ENCODE assay signal across 8 cellular contexts in the genomic region with DNA sequence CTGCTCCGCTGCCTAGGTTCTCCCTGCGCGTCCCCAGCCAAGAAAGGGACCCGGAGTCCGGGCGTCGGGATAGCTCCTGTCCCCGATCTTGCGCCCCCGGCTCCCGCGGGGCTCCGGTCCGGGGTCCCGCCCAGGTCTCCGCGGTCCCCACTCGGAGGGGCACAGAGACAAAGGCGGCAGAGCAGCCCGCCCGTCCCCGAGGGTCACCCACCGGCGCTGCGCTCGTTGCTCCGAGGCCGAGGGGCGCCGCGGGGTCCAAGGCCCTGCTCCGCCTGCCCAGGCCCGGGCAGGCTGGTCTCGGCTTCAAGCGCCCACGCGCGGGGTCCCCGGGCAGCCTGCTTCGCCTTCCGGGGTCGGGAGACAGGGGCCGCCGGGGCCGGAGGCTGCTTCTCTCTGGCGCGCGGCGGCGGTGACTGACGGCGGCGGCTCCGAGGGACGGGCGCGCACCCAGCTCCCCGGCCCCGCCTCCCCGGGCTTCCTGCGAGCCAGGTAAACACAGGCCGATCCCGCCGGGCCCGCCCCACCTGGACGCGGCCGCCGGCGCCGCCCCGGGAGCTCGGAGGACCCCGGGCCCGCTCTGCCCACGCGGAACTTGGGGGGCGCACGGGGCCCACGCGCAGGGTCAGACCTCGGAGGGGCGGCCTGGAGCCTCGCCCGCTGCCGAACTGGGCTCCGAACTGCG. TPM values are rescaled to one million over a fixed set of nuclear protein-coding genes. Genes with fewer than 3 reads are reported as not detected.
DNase-seq lines count a peak whose midpoint lies in the region; ATAC-seq lines count a peak whose summit lies in the region.

A gene (minus strand): TSS at position 415 of the 682 bp plus-strand sequence. CDS start 27,522 bp downstream, outside the sequence.

- H3K36me3 ChIP-seq in ectodermal cell (ENCODE audit: control insufficient read depth, insufficient read depth, low read length) = no peaks in the 10 kb centered on the region

- peaks cover 62% of the 10 kb centered on the region for H3K4me1 Mint-ChIP-seq in activated CD4-positive, alpha-beta T cell treated with anti-CD3 and anti-CD28 coated beads, Interleukin-2, amount 10 ng/mL, durations not matched to agents 7 days and 5 days
- peaks cover 55% of the 10 kb centered on the region for H3K4me1 Mint-ChIP-seq in stimulated activated naive CD8-positive, alpha-beta T cell treated with anti-CD3 and anti-CD28 coated beads, Interleukin-15, Interleukin-2, amounts not matched to agents 100 ng/mL and 50 ng/mL, for 24 hours (ENCODE audit: low read depth)

- H3K9me3 Mint-ChIP-seq in activated CD4-positive, alpha-beta T cell treated with anti-CD3 and anti-CD28 coated beads, Interleukin-2, amount 10 ng/mL, durations not matched to agents 7 days and 5 days = peaks cover 3% of the 10 kb centered on the region
- no peaks in the 10 kb centered on the region for H3K9me3 Mint-ChIP-seq in stimulated activated naive CD8-positive, alpha-beta T cell treated with anti-CD3 and anti-CD28 coated beads, Interleukin-15, Interleukin-2, amounts not matched to agents 100 ng/mL and 50 ng/mL, for 24 hours

- H3K27ac ChIP-seq in ectodermal cell (ENCODE audit: insufficient read depth, low read depth, low read length, poor library complexity, severe bottlenecking) = no peak within 1 kb of the TSS

- H3K9me3 ChIP-seq in ectodermal cell (ENCODE audit: control insufficient read depth, low read length) (no peaks in the 10 kb centered on the region), mononuclear cell (ENCODE audit: low read depth, low read length) (no peaks in the 10 kb centered on the region)

- H3K27me3 ChIP-seq in ectodermal cell (ENCODE audit: control insufficient read depth, insufficient read depth, low read length, poor library complexity, severe bottlenecking) = peaks cover 61% of the 10 kb centered on the region
- no peaks in the 10 kb centered on the region for H3K27me3 ChIP-seq in mononuclear cell (ENCODE audit: insufficient read depth, low read length)

- POLR2A ChIA-PET in activated CD4-positive, alpha-beta T cell treated with anti-CD3 and anti-CD28 coated beads, Interleukin-2, amount 10 ng/mL, durations not matched to agents 7 days and 5 days (lab: Charles Lee) = interaction anchor here (1.0 kb wide), 1 partner anchor 23 kb away, joined by 3 read pairs; no protein-coding TSS in a partner anchor

- no peaks in the 10 kb centered on the region for H3K27me3 Mint-ChIP-seq in activated CD4-positive, alpha-beta T cell treated with anti-CD3 and anti-CD28 coated beads, Interleukin-2, amount 10 ng/mL, durations not matched to agents 7 days and 5 days
- H3K27me3 Mint-ChIP-seq in stimulated activated naive CD8-positive, alpha-beta T cell treated with anti-CD3 and anti-CD28 coated beads, Interleukin-15, Interleukin-2, amounts not matched to agents 100 ng/mL and 50 ng/mL, for 24 hours = no peaks in the 10 kb centered on the region

- WGBS in ectodermal cell, 2 experiments = 0 to 1% methylated on average over 88 of the region's 88 CpGs

- H3K4me3 Mint-ChIP-seq in activated CD4-positive, alpha-beta T cell treated with anti-CD3 and anti-CD28 coated beads, Interleukin-2, amount 10 ng/mL, durations not matched to agents 7 days and 5 days = peak within 1 kb of the TSS; percentile 94
- H3K4me3 Mint-ChIP-seq in stimulated activated naive CD8-positive, alpha-beta T cell treated with anti-CD3 and anti-CD28 coated beads, Interleukin-15, Interleukin-2, amounts not matched to agents 100 ng/mL and 50 ng/mL, for 24 hours = peak within 1 kb of the TSS; percentile 97

- CTCF ChIA-PET in activated CD4-positive, alpha-beta T cell treated with anti-CD3 and anti-CD28 coated beads, Interleukin-2, amount 10 ng/mL, durations not matched to agents 7 days and 5 days (lab: Charles Lee) = interaction anchor here (1.1 to 2.0 kb wide), 4 partner anchors 10 to 78 kb away, joined by 3 to 6 read pairs (median 5); no protein-coding TSS in a partner anchor

- DNase-seq in NCI-H1105 treated with DMSO at 0.1 percent for 48 hours (lab: John Stamatoyannopoulos, UW) (peak; percentile 71), NCI-H446 (lab: John Stamatoyannopoulos, UW) (no peak)
- DNase-seq in activated CD4-positive, alpha-beta T cell treated with anti-CD3 and anti-CD28 coated beads, Interleukin-2, amount 10 ng/mL, durations not matched to agents 7 days and 5 days = peak; percentile 74

- peak within 1 kb of the TSS; percentile 95 for H3K27ac Mint-ChIP-seq in activated CD4-positive, alpha-beta T cell treated with anti-CD3 and anti-CD28 coated beads, Interleukin-2, amount 10 ng/mL, durations not matched to agents 7 days and 5 days
- peak within 1 kb of the TSS; percentile 99 for H3K27ac Mint-ChIP-seq in stimulated activated naive CD8-positive, alpha-beta T cell treated with anti-CD3 and anti-CD28 coated beads, Interleukin-15, Interleukin-2, amounts not matched to agents 100 ng/mL and 50 ng/mL, for 24 hours

- peaks cover 35% of the 10 kb centered on the region for H3K36me3 Mint-ChIP-seq in activated CD4-positive, alpha-beta T cell treated with anti-CD3 and anti-CD28 coated beads, Interleukin-2, amount 10 ng/mL, durations not matched to agents 7 days and 5 days (ENCODE audit: low read depth)
- H3K36me3 Mint-ChIP-seq in stimulated activated naive CD8-positive, alpha-beta T cell treated with anti-CD3 and anti-CD28 coated beads, Interleukin-15, Interleukin-2, amounts not matched to agents 100 ng/mL and 50 ng/mL, for 24 hours (ENCODE audit: low read depth) = peaks cover 32% of the 10 kb centered on the region

- ATAC-seq in GM18498 (IDR thresholded peaks at IDR 0.05; ENCODE audit: unreplicated experiment) = peak; percentile 76
- ATAC-seq in HG02588 (IDR thresholded peaks at IDR 0.05; ENCODE audit: unreplicated experiment) = peak; percentile 68

- peak within 1 kb of the TSS; percentile 47 for H3K4me3 ChIP-seq in ectodermal cell (ENCODE audit: insufficient read depth, low read depth, low read length)
- H3K4me3 ChIP-seq in mononuclear cell (ENCODE audit: low read length) = peak within 1 kb of the TSS; percentile 86

- H3K4me1 ChIP-seq in ectodermal cell (ENCODE audit: control insufficient read depth, insufficient read depth, low read length) = peaks cover 15% of the 10 kb centered on the region
- peaks cover 59% of the 10 kb centered on the region for H3K4me1 ChIP-seq in mononuclear cell (ENCODE audit: insufficient read depth, low read length)

RNA-seq across cellular contexts. Expression of the gene that starts here (rescaled TPM):
- total RNA-seq in activated CD4-positive, alpha-beta T cell treated with anti-CD3 and anti-CD28 coated beads, Interleukin-2, amount 10 ng/mL, durations not matched to agents 7 days and 5 days = 100 to 1,000 TPM; 111 to 133 TPM
- 1.3 TPM for polyA plus RNA-seq in ectodermal cell (2013, experiment 1 of 4)
- polyA plus RNA-seq in ectodermal cell (2013, experiment 2 of 4) = 0.85 TPM
- polyA plus RNA-seq in ectodermal cell (2013, experiment 3 of 4) = 1.7 TPM
- 0.93 TPM for polyA plus RNA-seq in ectodermal cell (2013, experiment 4 of 4)
- total RNA-seq in mononuclear cell = 80.7 TPM

Comparison
In these comparisons a context has a peak if more than half of its experiments do, and no peak if none do; other contexts are left out.
1. DNase-seq: peak in NCI-H1105 treated with DMSO at 0.1 percent for 48 hours (single experiment) and activated CD4-positive, alpha-beta T cell treated with anti-CD3 and anti-CD28 coated beads, Interleukin-2, amount 10 ng/mL, durations not matched to agents 7 days and 5 days (single experiment); none in NCI-H446 (0 of 2).